Comparison of ENCODE assay signal across 1 cellular context in the genomic region with DNA sequence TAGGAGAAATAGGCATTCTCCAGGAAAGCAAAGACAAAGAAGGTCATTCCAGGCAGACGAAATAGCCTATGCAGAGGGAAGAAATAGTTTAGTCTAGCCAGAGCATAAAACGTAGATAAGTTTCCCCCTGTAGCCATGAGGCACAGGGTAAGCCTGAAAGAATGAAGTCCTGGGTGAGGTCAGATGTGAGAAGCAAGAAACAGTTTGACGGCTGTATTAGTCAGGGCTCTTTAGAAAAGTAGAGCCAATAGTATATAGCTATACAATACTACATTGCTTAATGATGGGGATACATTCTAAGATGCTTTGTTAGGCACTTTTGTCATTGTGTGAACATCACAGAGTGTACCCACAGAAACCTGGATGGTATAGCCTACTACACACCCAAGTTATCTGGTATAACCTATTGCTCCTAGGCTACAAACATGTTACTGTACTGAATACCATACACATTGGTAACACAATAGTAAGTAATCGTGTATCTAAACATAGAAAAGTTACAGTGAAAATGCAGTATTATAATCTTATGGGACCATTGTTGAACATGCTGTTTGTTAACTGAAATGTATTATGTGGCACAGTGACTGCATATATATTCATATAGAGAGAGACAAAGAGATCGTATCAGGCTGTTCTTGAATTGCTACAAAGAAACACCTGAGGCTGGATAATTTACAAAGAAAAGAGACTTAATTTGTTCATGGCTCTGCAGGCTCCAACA.
TF ChIP-seq lines count a peak whose summit lies in the region.

No MANE protein-coding gene starts in this region.

TF ChIP-seq in liver, 16 proteins besides CTCF, POLR2A, EP300 and RAD21 (continued from another document):
- TF ChIP-seq, protein P1, sequence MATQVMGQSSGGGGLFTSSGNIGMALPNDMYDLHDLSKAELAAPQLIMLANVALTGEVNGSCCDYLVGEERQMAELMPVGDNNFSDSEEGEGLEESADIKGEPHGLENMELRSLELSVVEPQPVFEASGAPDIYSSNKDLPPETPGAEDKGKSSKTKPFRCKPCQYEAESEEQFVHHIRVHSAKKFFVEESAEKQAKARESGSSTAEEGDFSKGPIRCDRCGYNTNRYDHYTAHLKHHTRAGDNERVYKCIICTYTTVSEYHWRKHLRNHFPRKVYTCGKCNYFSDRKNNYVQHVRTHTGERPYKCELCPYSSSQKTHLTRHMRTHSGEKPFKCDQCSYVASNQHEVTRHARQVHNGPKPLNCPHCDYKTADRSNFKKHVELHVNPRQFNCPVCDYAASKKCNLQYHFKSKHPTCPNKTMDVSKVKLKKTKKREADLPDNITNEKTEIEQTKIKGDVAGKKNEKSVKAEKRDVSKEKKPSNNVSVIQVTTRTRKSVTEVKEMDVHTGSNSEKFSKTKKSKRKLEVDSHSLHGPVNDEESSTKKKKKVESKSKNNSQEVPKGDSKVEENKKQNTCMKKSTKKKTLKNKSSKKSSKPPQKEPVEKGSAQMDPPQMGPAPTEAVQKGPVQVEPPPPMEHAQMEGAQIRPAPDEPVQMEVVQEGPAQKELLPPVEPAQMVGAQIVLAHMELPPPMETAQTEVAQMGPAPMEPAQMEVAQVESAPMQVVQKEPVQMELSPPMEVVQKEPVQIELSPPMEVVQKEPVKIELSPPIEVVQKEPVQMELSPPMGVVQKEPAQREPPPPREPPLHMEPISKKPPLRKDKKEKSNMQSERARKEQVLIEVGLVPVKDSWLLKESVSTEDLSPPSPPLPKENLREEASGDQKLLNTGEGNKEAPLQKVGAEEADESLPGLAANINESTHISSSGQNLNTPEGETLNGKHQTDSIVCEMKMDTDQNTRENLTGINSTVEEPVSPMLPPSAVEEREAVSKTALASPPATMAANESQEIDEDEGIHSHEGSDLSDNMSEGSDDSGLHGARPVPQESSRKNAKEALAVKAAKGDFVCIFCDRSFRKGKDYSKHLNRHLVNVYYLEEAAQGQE (IDR thresholded peaks at IDR 0.05) = no peak
- no peak for TF ChIP-seq YY1 (IDR thresholded peaks at IDR 0.05)
